In the genomic region with DNA sequence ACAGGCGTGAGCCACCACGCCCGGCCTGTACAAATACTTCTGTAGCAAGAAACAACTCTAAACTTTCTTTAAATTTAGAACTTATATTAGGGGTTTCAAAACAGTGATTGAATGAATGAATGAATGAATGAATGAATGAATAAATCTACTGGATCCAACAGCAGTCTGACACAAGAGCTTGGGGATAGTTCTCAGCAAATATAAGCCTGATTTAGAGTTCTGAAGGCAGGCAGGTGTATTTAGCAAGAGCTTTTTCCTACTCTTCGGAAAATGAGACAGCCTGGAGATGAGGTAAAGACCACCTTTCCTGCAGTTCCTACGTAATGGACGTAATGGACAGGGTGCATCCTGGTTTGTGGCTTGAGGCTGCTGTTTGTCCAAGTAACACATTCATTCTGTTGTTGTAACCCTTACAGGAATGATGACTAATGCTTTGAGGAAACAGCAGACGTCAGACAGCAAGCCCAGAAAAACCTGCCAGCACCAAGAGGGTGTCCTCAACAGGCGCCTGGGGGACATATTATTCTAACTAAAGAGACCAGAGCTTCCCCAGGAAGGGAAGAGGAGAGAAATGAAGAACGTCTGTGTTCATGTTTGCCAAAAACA, we compare ENCODE assay signal across 10 cellular contexts.
A peak's percentile ranks its signal among the peaks of the same experiment; 100 is the strongest.
DNase-seq lines count a peak whose midpoint lies in the region; ATAC-seq and TF ChIP-seq lines count a peak whose summit lies in the region.
"Had no signal": no experiment of that assay in that cellular context is flagged by ENCODE, and none has a peak within 500 bp of the region (broad histone marks: within the 10 kb centered on the region; RNA-seq: fewer than 3 reads in every experiment).

No MANE protein-coding gene starts in this region.

- H4K12ac ChIP-seq in trophoblast cell (ENCODE audit: low read depth, low read length), result no peak overlapping the region

- no peak overlapping the region for H3K18ac ChIP-seq in trophoblast cell (ENCODE audit: low read length)

- no peak overlapping the region for H2AK5ac ChIP-seq in trophoblast cell (ENCODE audit: low read length)

- H3K27ac Mint-ChIP-seq in activated CD4-positive, alpha-beta T cell treated with anti-CD3 and anti-CD28 coated beads, Interleukin-2, amount 10 ng/mL, durations not matched to agents 7 days and 5 days, result no peak overlapping the region

- no peaks in the 10 kb centered on the region for H3K9me3 Mint-ChIP-seq in activated CD4-positive, alpha-beta T cell treated with anti-CD3 and anti-CD28 coated beads, Interleukin-2, amount 10 ng/mL, durations not matched to agents 7 days and 5 days

- H3K14ac ChIP-seq in trophoblast cell (ENCODE audit: low read length), result no peak overlapping the region

- no peaks in the 10 kb centered on the region for H3K79me1 ChIP-seq in trophoblast cell (ENCODE audit: low read length)

- H2AFZ ChIP-seq in trophoblast cell (ENCODE audit: insufficient read depth, low read length, poor library complexity), result no peak overlapping the region

- no peak overlapping the region for H3K4me3 Mint-ChIP-seq in activated CD4-positive, alpha-beta T cell treated with anti-CD3 and anti-CD28 coated beads, Interleukin-2, amount 10 ng/mL, durations not matched to agents 7 days and 5 days

- H3K23ac ChIP-seq in trophoblast cell (ENCODE audit: low read length), result no peak overlapping the region

- no peak overlapping the region for H3K9ac ChIP-seq in trophoblast cell (ENCODE audit: low read length)

- WGBS in trophoblast cell (ENCODE audit: extremely low coverage, insufficient coverage, insufficient read length), result no CpG with 5 or more reads among the region's 9 CpGs

- H3K27me3 Mint-ChIP-seq in activated CD4-positive, alpha-beta T cell treated with anti-CD3 and anti-CD28 coated beads, Interleukin-2, amount 10 ng/mL, durations not matched to agents 7 days and 5 days, result no peaks in the 10 kb centered on the region

- POLR2A ChIA-PET in RWPE1 (lab: Yijun Ruan, JAX; ENCODE audit: low non-redundant PET), result no interaction called here
- POLR2A ChIA-PET in activated CD4-positive, alpha-beta T cell treated with anti-CD3 and anti-CD28 coated beads, Interleukin-2, amount 10 ng/mL, durations not matched to agents 7 days and 5 days (lab: Charles Lee), result no interaction called here

- H3K4me3 ChIP-seq in GM08714 (ENCODE audit: low read length) (peak overlapping the region; percentile 25), trophoblast cell (ENCODE audit: low read depth, low read length) (no peak overlapping the region)
- H3K4me3 ChIP-seq: testis had no signal

- no peaks in the 10 kb centered on the region for H3K9me3 ChIP-seq in trophoblast cell (ENCODE audit: insufficient read depth, low read depth, low read length)
- H3K9me3 ChIP-seq: testis had no signal

- H4K8ac ChIP-seq in trophoblast cell (ENCODE audit: low read depth, low read length), result no peak overlapping the region

- CTCF ChIA-PET in RWPE1 (lab: Yijun Ruan, JAX), result interaction anchor here (0.6 kb wide), 1 partner anchor 10 kb away, joined by 7 read pairs; no protein-coding TSS in a partner anchor
- CTCF ChIA-PET in activated CD4-positive, alpha-beta T cell treated with anti-CD3 and anti-CD28 coated beads, Interleukin-2, amount 10 ng/mL, durations not matched to agents 7 days and 5 days (lab: Charles Lee), result no interaction called here

- no peaks in the 10 kb centered on the region for H3K4me1 Mint-ChIP-seq in activated CD4-positive, alpha-beta T cell treated with anti-CD3 and anti-CD28 coated beads, Interleukin-2, amount 10 ng/mL, durations not matched to agents 7 days and 5 days

- H3K36me3 Mint-ChIP-seq in activated CD4-positive, alpha-beta T cell treated with anti-CD3 and anti-CD28 coated beads, Interleukin-2, amount 10 ng/mL, durations not matched to agents 7 days and 5 days (ENCODE audit: low read depth), result no peaks in the 10 kb centered on the region
- H3K36me3 Mint-ChIP-seq: activated naive CD4-positive, alpha-beta T cell treated with anti-CD3 and anti-CD28 coated beads, Interleukin-2, amount 50 U/mL, for 72 hours had no signal

- H4K91ac ChIP-seq in trophoblast cell (ENCODE audit: low read depth, low read length), result peak overlapping the region; percentile 31

- no peak overlapping the region for H3K4ac ChIP-seq in trophoblast cell (ENCODE audit: low read depth, low read length)

- no peak overlapping the region for H2BK5ac ChIP-seq in trophoblast cell (ENCODE audit: low read depth, low read length, poor library complexity)

- H3K4me1 ChIP-seq in trophoblast cell (ENCODE audit: control insufficient read depth in 1 of 2, insufficient read depth in 2 of 2, low read length in 2 of 2), result peaks cover 2 to 4% of the 10 kb centered on the region in 2 experiments
- H3K4me1 ChIP-seq: testis had no signal

- no peaks in the 10 kb centered on the region for H3K79me2 ChIP-seq in trophoblast cell (ENCODE audit: control insufficient read depth, insufficient read depth, low read length, poor library complexity)

- H3K27ac ChIP-seq in RWPE1, result no peak overlapping the region
- H3K27ac ChIP-seq in trophoblast cell (ENCODE audit: low read depth, low read length), result peak overlapping the region; percentile 10
- H3K27ac ChIP-seq: testis had no signal

- no peak overlapping the region for H2BK120ac ChIP-seq in trophoblast cell (ENCODE audit: insufficient read depth, low read length, poor library complexity)

- H3K36me3 ChIP-seq in trophoblast cell (ENCODE audit: control insufficient read depth in 1 of 2, insufficient read depth in 2 of 2, low read length in 2 of 2), result no peaks in the 10 kb centered on the region

- no peaks in the 10 kb centered on the region for H3K27me3 ChIP-seq in trophoblast cell (ENCODE audit: insufficient read depth, low read length)
- H3K27me3 ChIP-seq: testis had no signal

- no peak overlapping the region for H3K4me2 ChIP-seq in trophoblast cell (ENCODE audit: low read length)

- TF ChIP-seq CTCF in RWPE1 (conservative IDR thresholded peaks at IDR 0.05; ENCODE audit: low read depth), result no peak

- DNase-seq in RWPE1 (ENCODE audit: low spot score), result peak; percentile 45
- DNase-seq in fibroblast of gingiva (ENCODE audit: low read depth), result peak; percentile 94
- peak; percentile 39 to 45 for DNase-seq in trophoblast cell
- no peak for DNase-seq in epidermal melanocyte (ENCODE audit: insufficient read length, low spot score)
- DNase-seq in activated CD4-positive, alpha-beta T cell treated with anti-CD3 and anti-CD28 coated beads, Interleukin-2, amount 10 ng/mL, durations not matched to agents 7 days and 5 days, result no peak
- no peak for DNase-seq in midbrain (lab: John Stamatoyannopoulos, UW)
- DNase-seq: testis had no signal

- ATAC-seq in HG03354 (IDR thresholded peaks at IDR 0.05; ENCODE audit: poor library complexity, severe bottlenecking, unreplicated experiment), result no peak
- ATAC-seq: activated naive CD4-positive, alpha-beta T cell treated with anti-CD3 and anti-CD28 coated beads, Interleukin-2, amount 50 U/mL, for 72 hours had no signal

- H2BK12ac ChIP-seq in trophoblast cell (ENCODE audit: low read length), result no peak overlapping the region

Comparison
In these comparisons a context has a peak if more than half of its experiments do, and no peak if none do; other contexts are left out.
1. DNase-seq: peak in RWPE1 (single experiment), fibroblast of gingiva (single experiment) and trophoblast cell (2 of 2); none in epidermal melanocyte (single experiment), activated CD4-positive, alpha-beta T cell treated with anti-CD3 and anti-CD28 coated beads, Interleukin-2, amount 10 ng/mL, durations not matched to agents 7 days and 5 days (single experiment) and midbrain (single experiment).